In genomic region chr5:43301653-43302091, GRCh38 we compare ENCODE assay signal across 18 cellular contexts. TPM values are rescaled to one million over a fixed set of nuclear protein-coding genes. Genes with fewer than 3 reads are reported as not detected.
DNase-seq lines count a peak whose midpoint lies in the region; ATAC-seq, FAIRE-seq and TF ChIP-seq lines count a peak whose summit lies in the region.
"Had no signal": no experiment of that assay in that cellular context is flagged by ENCODE, and none has a peak within 500 bp of the region (broad histone marks: within the 10 kb centered on the region; RNA-seq: fewer than 3 reads in every experiment).

No MANE protein-coding gene starts in this region.

- no peak for TF ChIP-seq CTCF in osteocyte (IDR thresholded peaks at IDR 0.05)

- no peak for FAIRE-seq in RCC 7860 (lab: Jason Lieb, UNC)
- FAIRE-seq: bronchial epithelial cell had no signal

- H3K9me3 Mint-ChIP-seq in activated CD4-positive, alpha-beta T cell treated with anti-CD3 and anti-CD28 coated beads for 36 hours (ENCODE audit: low read depth), result no peaks in the 10 kb centered on the region
- no peaks in the 10 kb centered on the region for H3K9me3 Mint-ChIP-seq in osteocyte (ENCODE audit: unreplicated experiment)
- H3K9me3 Mint-ChIP-seq: activated naive CD8-positive, alpha-beta T cell treated with anti-CD3 and anti-CD28 coated beads, Interleukin-2, amount 50 U/mL, for 24 hours; stimulated activated naive CD8-positive, alpha-beta T cell treated with anti-CD3 and anti-CD28 coated beads, Interleukin-15, amount 100 ng/mL, for 72 hours had no signal

- DNase-seq in activated CD4-positive, alpha-beta T cell treated with anti-CD3 and anti-CD28 coated beads for 36 hours, result no peak
- no peak for DNase-seq in activated CD4-positive, alpha-beta T cell treated with anti-CD3 and anti-CD28 coated beads for 48 hours
- DNase-seq in NCI-H187 treated with DMSO at 0.1 percent for 48 hours (lab: John Stamatoyannopoulos, UW), result peak; percentile 85
- DNase-seq in epithelial cell of prostate (ENCODE audit: low read depth, low spot score), result no peak
- no peak for DNase-seq in osteocyte (ENCODE audit: extremely low spot score, unreplicated experiment)
- DNase-seq in RCC 7860 (ENCODE audit: low spot score), result no peak
- no peak for DNase-seq in iPS-NIHi7 (ENCODE audit: extremely low spot score)
- DNase-seq in NCI-H1436 treated with DMSO at 0.1 percent for 48 hours (lab: John Stamatoyannopoulos, UW), result no peak
- DNase-seq: activated naive CD8-positive, alpha-beta T cell treated with anti-CD3 and anti-CD28 coated beads, Interleukin-2, amount 50 U/mL, for 24 hours; activated T-cell treated with anti-CD3 and anti-CD28 coated beads, Interleukin-2, amount 50 U/mL, for 1 hour; hippocampal formation; left colon; NCI-H1048; SHP77; stimulated activated naive CD8-positive, alpha-beta T cell treated with anti-CD3 and anti-CD28 coated beads, Interleukin-15, amount 100 ng/mL, for 72 hours; T1000 had no signal

- POLR2A ChIA-PET in activated CD4-positive, alpha-beta T cell treated with anti-CD3 and anti-CD28 coated beads for 36 hours (lab: Charles Lee), result no interaction called here

- H3K36me3 Mint-ChIP-seq in activated CD4-positive, alpha-beta T cell treated with anti-CD3 and anti-CD28 coated beads for 36 hours (ENCODE audit: low read depth), result peaks cover 74% of the 10 kb centered on the region
- peaks cover 19% of the 10 kb centered on the region for H3K36me3 Mint-ChIP-seq in osteocyte (ENCODE audit: unreplicated experiment)

- peak overlapping the region; percentile 0 for H3K27ac ChIP-seq in epithelial cell of prostate
- H3K27ac ChIP-seq: vagina had no signal

- ATAC-seq in activated CD4-positive, alpha-beta T cell treated with anti-CD3 and anti-CD28 coated beads for 36 hours, result no peak
- ATAC-seq: activated naive CD8-positive, alpha-beta T cell treated with anti-CD3 and anti-CD28 coated beads, Interleukin-2, amount 50 U/mL, for 24 hours; left colon; stimulated activated naive CD8-positive, alpha-beta T cell treated with anti-CD3 and anti-CD28 coated beads, Interleukin-15, amount 100 ng/mL, for 72 hours had no signal

- H3K27ac Mint-ChIP-seq in activated CD4-positive, alpha-beta T cell treated with anti-CD3 and anti-CD28 coated beads for 36 hours, result peak overlapping the region; percentile 7
- H3K27ac Mint-ChIP-seq in osteocyte (ENCODE audit: unreplicated experiment), result peak overlapping the region; percentile 78
- H3K27ac Mint-ChIP-seq: stimulated activated naive CD8-positive, alpha-beta T cell treated with anti-CD3 and anti-CD28 coated beads, Interleukin-15, amount 100 ng/mL, for 72 hours had no signal

- intact Hi-C loops in activated CD4-positive, alpha-beta T cell treated with anti-CD3 and anti-CD28 coated beads for 36 hours (cut with DNase I, micrococcal nuclease), result no loop called here

- H3K27me3 Mint-ChIP-seq in activated CD4-positive, alpha-beta T cell treated with anti-CD3 and anti-CD28 coated beads for 36 hours, result no peaks in the 10 kb centered on the region
- no peaks in the 10 kb centered on the region for H3K27me3 Mint-ChIP-seq in osteocyte (ENCODE audit: unreplicated experiment)
- H3K27me3 Mint-ChIP-seq: activated naive CD8-positive, alpha-beta T cell treated with anti-CD3 and anti-CD28 coated beads, Interleukin-2, amount 50 U/mL, for 24 hours; stimulated activated naive CD8-positive, alpha-beta T cell treated with anti-CD3 and anti-CD28 coated beads, Interleukin-15, amount 100 ng/mL, for 72 hours had no signal

- CTCF ChIA-PET in activated CD4-positive, alpha-beta T cell treated with anti-CD3 and anti-CD28 coated beads for 36 hours (lab: Charles Lee), result interaction anchor here (0.6 to 1.2 kb wide), 2 partner anchors 12 to 412 kb away, joined by 3 to 4 read pairs; partner anchors contain the start of gene HMGCS1

- peaks cover 51% of the 10 kb centered on the region for H3K4me1 Mint-ChIP-seq in activated CD4-positive, alpha-beta T cell treated with anti-CD3 and anti-CD28 coated beads for 36 hours
- peaks cover 44% of the 10 kb centered on the region for H3K4me1 Mint-ChIP-seq in osteocyte (ENCODE audit: unreplicated experiment)

- no peak overlapping the region for H3K4me3 Mint-ChIP-seq in activated CD4-positive, alpha-beta T cell treated with anti-CD3 and anti-CD28 coated beads for 36 hours
- no peak overlapping the region for H3K4me3 Mint-ChIP-seq in osteocyte (ENCODE audit: unreplicated experiment)
- H3K4me3 Mint-ChIP-seq: activated naive CD8-positive, alpha-beta T cell treated with anti-CD3 and anti-CD28 coated beads, Interleukin-2, amount 50 U/mL, for 24 hours; stimulated activated naive CD8-positive, alpha-beta T cell treated with anti-CD3 and anti-CD28 coated beads, Interleukin-15, amount 100 ng/mL, for 72 hours had no signal

RNA-seq across cellular contexts. Expression of gene HMGCS1, which starts 11.5 kb away (rescaled TPM):
- 100 to 1,000 TPM in 1 of 2 experiments, 10 to 100 TPM in 1; 95.2 to 102 TPM for total RNA-seq in activated CD4-positive, alpha-beta T cell treated with anti-CD3 and anti-CD28 coated beads for 36 hours
- total RNA-seq in osteocyte, result 47.7 and 49.1 TPM in 2 replicates
